In genomic region chr22:32473388-32473952, GRCh38 we compare ENCODE assay signal across 8 cellular contexts. TPM values are rescaled to one million over a fixed set of nuclear protein-coding genes. Genes with fewer than 3 reads are reported as not detected.
DNase-seq lines count a peak whose midpoint lies in the region; ATAC-seq and TF ChIP-seq lines count a peak whose summit lies in the region.

No MANE protein-coding gene starts in this region.

- 34 to 54% (median 36%) methylated on average over 6 of the region's 6 CpGs for WGBS in psoas muscle, 3 donors

- H3K9me3 ChIP-seq in right atrium auricular region (no peaks in the 10 kb centered on the region), psoas muscle (no peaks in the 10 kb centered on the region)

- H3K9me3 Mint-ChIP-seq in activated naive CD8-positive, alpha-beta T cell treated with anti-CD3 and anti-CD28 coated beads, Interleukin-2, amount 50 U/mL, for 24 hours = no peaks in the 10 kb centered on the region

- ATAC-seq in activated naive CD8-positive, alpha-beta T cell treated with anti-CD3 and anti-CD28 coated beads, Interleukin-2, amount 50 U/mL, for 24 hours = no peak
- ATAC-seq in psoas muscle (no peak), GM21528 (IDR thresholded peaks at IDR 0.05; ENCODE audit: low FRiP score, unreplicated experiment) (no peak)

- peak; percentile 16 to 68 for TF ChIP-seq CTCF in right atrium auricular region (IDR thresholded peaks at IDR 0.05)
- peak; percentile 60 for TF ChIP-seq CTCF in psoas muscle (IDR thresholded peaks at IDR 0.05)

- H3K27ac Mint-ChIP-seq in activated naive CD8-positive, alpha-beta T cell treated with anti-CD3 and anti-CD28 coated beads, Interleukin-2, amount 50 U/mL, for 24 hours = peak overlapping the region; percentile 95

- no peaks in the 10 kb centered on the region for H3K27me3 Mint-ChIP-seq in activated naive CD8-positive, alpha-beta T cell treated with anti-CD3 and anti-CD28 coated beads, Interleukin-2, amount 50 U/mL, for 24 hours

- DNase-seq in Daoy (ENCODE audit: low read depth) (peak; percentile 55), KG1 (lab: John Stamatoyannopoulos, UW) (peak; percentile 66), RPMI7951 (ENCODE audit: low read depth) (peak; percentile 57), right atrium auricular region (ENCODE audit: low spot score) (no peak), psoas muscle (no peak), NCI-H226 (no peak)
- peak; percentile 22 for DNase-seq in activated naive CD8-positive, alpha-beta T cell treated with anti-CD3 and anti-CD28 coated beads, Interleukin-2, amount 50 U/mL, for 24 hours

- H3K4me3 ChIP-seq in right atrium auricular region (peak overlapping the region in 1 of 2 donors; percentile 87), psoas muscle (peak overlapping the region; percentile 97)

- H3K36me3 Mint-ChIP-seq in activated naive CD8-positive, alpha-beta T cell treated with anti-CD3 and anti-CD28 coated beads, Interleukin-2, amount 50 U/mL, for 24 hours (ENCODE audit: low read depth) = no peaks in the 10 kb centered on the region

- no peaks in the 10 kb centered on the region for H3K36me3 ChIP-seq in right atrium auricular region
- no peaks in the 10 kb centered on the region for H3K36me3 ChIP-seq in psoas muscle (ENCODE audit: insufficient read depth in 1 of 2, low read depth in 1 of 2)

- H3K4me3 Mint-ChIP-seq in activated naive CD8-positive, alpha-beta T cell treated with anti-CD3 and anti-CD28 coated beads, Interleukin-2, amount 50 U/mL, for 24 hours = peak overlapping the region; percentile 97

- peak overlapping the region; percentile 99 to 100 for H3K27ac ChIP-seq in right atrium auricular region
- H3K27ac ChIP-seq in psoas muscle = peak overlapping the region; percentile 99

- H3K4me1 ChIP-seq in right atrium auricular region (peaks cover 0 to 33% of the 10 kb centered on the region in 2 donors), psoas muscle (peaks cover 30% of the 10 kb centered on the region)

- H3K27me3 ChIP-seq in right atrium auricular region (no peaks in the 10 kb centered on the region), psoas muscle (ENCODE audit: insufficient read depth in 3 of 3, low read length in 2 of 3) (no peaks in the 10 kb centered on the region)

- peaks cover 18% of the 10 kb centered on the region for H3K4me1 Mint-ChIP-seq in activated naive CD8-positive, alpha-beta T cell treated with anti-CD3 and anti-CD28 coated beads, Interleukin-2, amount 50 U/mL, for 24 hours

- intact Hi-C loops in psoas muscle (cut with DNase I) = loop anchor here in 1 of 2 donors (5.0 kb wide), 1 partner anchor 56 kb away; no protein-coding TSS in a partner anchor

RNA-seq across cellular contexts. Expression of gene FBXO7, which starts 1.1 kb away (rescaled TPM):
- 83.6 and 97.4 TPM in 2 replicates for total RNA-seq in Daoy (2014; rRNA removed; shearing (Covaris generic))
- total RNA-seq in RPMI7951 (2014; rRNA removed; shearing (Covaris generic)) = 104 and 136 TPM in 2 replicates
- 10 to 100 TPM; 48.2 to 55.1 TPM for total RNA-seq in right atrium auricular region
- 10 to 100 TPM; 28.2 to 34.4 (median 28.6) TPM for total RNA-seq in psoas muscle
- 10 to 100 TPM; 25.6 to 49.8 (median 25.7) TPM for polyA plus RNA-seq in psoas muscle

RNA-seq across cellular contexts. Expression of gene BPIFC, which starts 9.2 kb away (rescaled TPM):
- total RNA-seq in Daoy (2014; rRNA removed; shearing (Covaris generic)) = 0.17 TPM in 1 of 2 replicates, not detected in the other
- total RNA-seq in RPMI7951 (2014; rRNA removed; shearing (Covaris generic)) = not detected in 2 replicates
- total RNA-seq in right atrium auricular region = not detected
- total RNA-seq in psoas muscle = not detected
- under 1 TPM in 1 of 3 donors, not detected in 2; 0.01 TPM for polyA plus RNA-seq in psoas muscle

Comparison
In these comparisons a context has a peak if more than half of its experiments do, and no peak if none do; other contexts are left out.
1. DNase-seq: peak in Daoy (single experiment), KG1 (single experiment), RPMI7951 (single experiment) and activated naive CD8-positive, alpha-beta T cell treated with anti-CD3 and anti-CD28 coated beads, Interleukin-2, amount 50 U/mL, for 24 hours (single experiment); none in right atrium auricular region (single experiment), psoas muscle (0 of 2) and NCI-H226 (single experiment).